ENCODE assay signal across 1 cellular context in genomic region chr7:32495298-32496051, GRCh38.
TF ChIP-seq lines count a peak whose summit lies in the region.

AVL9 (plus strand) TSS chr7:32495489; CDS start chr7:32495710, 221 bp downstream.

TF ChIP-seq in WTC11, 78 proteins besides CTCF, POLR2A, EP300 and RAD21 (continued from another document):
- TF ChIP-seq ARID4B (CRISPR knock-in tag; IDR thresholded peaks at IDR 0.05; ENCODE audit: borderline replicate concordance) (peak; percentile 70; the same call in 1 of the 2 replicates), IRF1 (CRISPR knock-in tag; IDR thresholded peaks at IDR 0.05) (peak; percentile 84), ESRRA (CRISPR knock-in tag; IDR thresholded peaks at IDR 0.05; ENCODE audit: borderline replicate concordance) (peak; percentile 30; the same call in 1 of the 2 replicates), ATF3 (CRISPR knock-in tag; conservative IDR thresholded peaks at IDR 0.05) (no peak)
